In genomic region chr11:18394300-18394927, GRCh38 we compare ENCODE assay signal across 8 cellular contexts. TPM values are rescaled to one million over a fixed set of nuclear protein-coding genes. Genes with fewer than 3 reads are reported as not detected.
DNase-seq lines count a peak whose midpoint lies in the region; TF ChIP-seq lines count a peak whose summit lies in the region.

Gene LDHA, plus strand, starts transcription at chr11:18394563. Its CDS starts 2,280 bp downstream, at chr11:18396843.

- peak within 1 kb of the TSS; percentile 79 for H2AFZ ChIP-seq in neuronal stem cell (ENCODE audit: low read length)

- CTCF ChIA-PET in HEK293T (lab: Yijun Ruan, JAX) = interaction anchor here (0.9 kb wide), 1 partner anchor 280 kb away, joined by 4 read pairs; no protein-coding TSS in a partner anchor

- peak within 1 kb of the TSS; percentile 71 for H2BK5ac ChIP-seq in neuronal stem cell (ENCODE audit: low read length)

- H4K8ac ChIP-seq in neuronal stem cell (ENCODE audit: low read depth, low read length) = peak within 1 kb of the TSS; percentile 72

- H2BK12ac ChIP-seq in neuronal stem cell (ENCODE audit: low read length) = peak within 1 kb of the TSS; percentile 46

- peak within 1 kb of the TSS; percentile 26 for H4K91ac ChIP-seq in neuronal stem cell (ENCODE audit: low read depth, low read length, poor library complexity)

- whole genome bisulfite sequencing in neuronal stem cell (ENCODE audit: extremely low coverage in 2 of 2, insufficient read length in 2 of 2, insufficient replicate concordance in 1 of 2), 2 donors = no CpG with 5 or more reads among the region's 60 CpGs

- peak within 1 kb of the TSS; percentile 2 for H2BK15ac ChIP-seq in neuronal stem cell (ENCODE audit: low read length)

- H3K27me3 ChIP-seq in SJSA1 (replicated peaks) (no peaks in the 10 kb centered on the region), neuronal stem cell (ENCODE audit: control insufficient read depth in 3 of 3, insufficient read depth in 3 of 3, low read depth in 1 of 3, low read length in 3 of 3) (peaks cover 0 to 14% (median 0%) of the 10 kb centered on the region in 3 experiments), subcutaneous abdominal adipose tissue (ENCODE audit: control insufficient read depth in 5 of 5, insufficient read depth in 4 of 5, low read length in 5 of 5) (no peaks in the 10 kb centered on the region)

- peaks cover 14% of the 10 kb centered on the region for H3K4me1 ChIP-seq in SJSA1 (replicated peaks)
- peaks cover 3 to 4% of the 10 kb centered on the region in 2 donors for H3K4me1 ChIP-seq in neuronal stem cell (ENCODE audit: control insufficient read depth in 2 of 2, insufficient read depth in 1 of 2, low read depth in 1 of 2, low read length in 2 of 2)
- H3K4me1 ChIP-seq in subcutaneous abdominal adipose tissue (ENCODE audit: control insufficient read depth in 5 of 5, insufficient read depth in 5 of 5, low read length in 5 of 5) = peaks cover 0 to 35% (median 22%) of the 10 kb centered on the region in 5 donors

- POLR2A ChIA-PET in HEK293T (lab: Yijun Ruan, JAX) = interaction anchor here (0.6 to 4.5 kb wide), 21 partner anchors 10 to 210 kb away, joined by 3 to 83 read pairs (median 4); partner anchors contain the start of genes GTF2H1, HPS5, LDHC and TSG101

- peak within 1 kb of the TSS; percentile 43 for H3K4ac ChIP-seq in neuronal stem cell (ENCODE audit: low read length)

- peak within 1 kb of the TSS; percentile 88 for H2AK5ac ChIP-seq in neuronal stem cell (ENCODE audit: low read depth, low read length)

- H3K9me3 ChIP-seq in SJSA1 (replicated peaks) = no peaks in the 10 kb centered on the region
- no peaks in the 10 kb centered on the region for H3K9me3 ChIP-seq in neuronal stem cell (replicated peaks in 1 of 2; ENCODE audit: control insufficient read depth in 2 of 2, insufficient read depth in 1 of 2, low read depth in 1 of 2, low read length in 2 of 2)
- H3K9me3 ChIP-seq in subcutaneous abdominal adipose tissue (ENCODE audit: control insufficient read depth in 5 of 5, low read length in 5 of 5) = no peaks in the 10 kb centered on the region

- peak within 1 kb of the TSS; percentile 77 for H3K14ac ChIP-seq in neuronal stem cell (ENCODE audit: low read length)

- DNase-seq in GF-D8 (lab: John Stamatoyannopoulos, UW) (peak; percentile 70), HEK293T (ENCODE audit: extremely low spot score) (peak; percentile 91), MV-4-11 (lab: John Stamatoyannopoulos, UW) (peak; percentile 94), SJSA1 (ENCODE audit: low read depth in 1 of 2, low spot score in 2 of 2) (peak; percentile 96 to 100), foreskin melanocyte (peak; percentile 88), neuronal stem cell (ENCODE audit: low spot score) (peak; percentile 39)
- peak; percentile 96 to 99 (median 98) for DNase-seq in activated naive CD4-positive, alpha-beta T cell (lab: John Stamatoyannopoulos, UW)

- peak within 1 kb of the TSS; percentile 99 for H2BK120ac ChIP-seq in neuronal stem cell (ENCODE audit: low read depth, low read length)

- H3K4me3 ChIP-seq in SJSA1 (peak within 1 kb of the TSS; percentile 71), neuronal stem cell (ENCODE audit: low read length in 2 of 2) (peak within 1 kb of the TSS; percentile 71 to 79), subcutaneous abdominal adipose tissue (ENCODE audit: low read depth in 1 of 5, low read length in 5 of 5) (peak within 1 kb of the TSS; percentile 89 to 100 (median 100))

- peak within 1 kb of the TSS; percentile 80 for H3K9ac ChIP-seq in neuronal stem cell (ENCODE audit: low read depth, low read length, poor library complexity)
- H3K9ac ChIP-seq in subcutaneous abdominal adipose tissue (ENCODE audit: low read length in 5 of 5) = peak within 1 kb of the TSS; percentile 93 to 100 (median 98)

- no peaks in the 10 kb centered on the region for H3K79me1 ChIP-seq in neuronal stem cell (ENCODE audit: low read depth, low read length)

- peak within 1 kb of the TSS; percentile 97 for H3K18ac ChIP-seq in neuronal stem cell (ENCODE audit: low read length)

- peak within 1 kb of the TSS; percentile 52 for H3K4me2 ChIP-seq in neuronal stem cell (ENCODE audit: insufficient read depth, low read length, poor library complexity, severe bottlenecking)

- peak within 1 kb of the TSS; percentile 100 for H3K23ac ChIP-seq in neuronal stem cell (ENCODE audit: low read depth, low read length, poor library complexity)

- peak within 1 kb of the TSS; percentile 58 for H3K27ac ChIP-seq in SJSA1
- H3K27ac ChIP-seq in neuronal stem cell (replicated peaks; ENCODE audit: low read length) = peak within 1 kb of the TSS; percentile 93
- peak within 1 kb of the TSS; percentile 98 for H3K27ac ChIP-seq in subcutaneous abdominal adipose tissue (ENCODE audit: low read depth, low read length)

- H3K36me3 ChIP-seq in SJSA1 (peaks cover 46% of the 10 kb centered on the region), neuronal stem cell (replicated peaks in 1 of 2; ENCODE audit: control insufficient read depth in 2 of 2, insufficient read depth in 2 of 2, low read length in 2 of 2) (peaks cover 4 to 26% of the 10 kb centered on the region in 2 donors), subcutaneous abdominal adipose tissue (ENCODE audit: control insufficient read depth in 5 of 5, insufficient read depth in 5 of 5, low read length in 5 of 5) (peaks cover 16 to 29% (median 23%) of the 10 kb centered on the region in 5 donors)

TF ChIP-seq in HEK293T, 16 proteins besides CTCF, POLR2A, EP300 and RAD21:
- TF ChIP-seq FOXM1 (IDR thresholded peaks at IDR 0.05; ENCODE audit: borderline replicate concordance) (peak; percentile 83; the same call in 1 of the 2 replicates), ARNT (IDR thresholded peaks at IDR 0.05) (peak; percentile 30), LEF1 (IDR thresholded peaks at IDR 0.05; ENCODE audit: borderline replicate concordance) (no peak), L3MBTL2 (conservative IDR thresholded peaks at IDR 0.05) (peak; percentile 91), FOXK2 (IDR thresholded peaks at IDR 0.05) (no peak), SP1 (IDR thresholded peaks at IDR 0.05) (no peak), NFRKB (IDR thresholded peaks at IDR 0.05) (no peak), HDGF (IDR thresholded peaks at IDR 0.05; ENCODE audit: borderline replicate concordance) (no peak), SUZ12 (IDR thresholded peaks at IDR 0.05) (no peak), ELF4 (IDR thresholded peaks at IDR 0.05) (peak; percentile 84)
TF ChIP-seq in HEK293T: peak in this region for 4.

RNA-seq across cellular contexts. Expression of gene LDHA, which starts in this region (rescaled TPM):
- total RNA-seq in SJSA1 (2014; rRNA removed; shearing (Covaris generic)) = 758 and 913 TPM in 2 replicates
- polyA plus RNA-seq in neuronal stem cell (2013, experiment 1 of 2) = 91.4 TPM
- 92.2 TPM for polyA plus RNA-seq in neuronal stem cell (2013, experiment 2 of 2)

Comparison
In these comparisons a context has a peak if more than half of its experiments do, and no peak if none do; other contexts are left out.
1. Peak in every context shown above with its lines: DNase-seq, H3K4me3 ChIP-seq and H3K27ac ChIP-seq.
2. DNase-seq: peak in every context shown above with its lines; median percentile 98 in SJSA1; 98 in activated naive CD4-positive, alpha-beta T cell; 94 in MV-4-11; 91 in HEK293T; 88 in foreskin melanocyte; 70 in GF-D8; 39 in neuronal stem cell.